8 cellular contexts compared by ENCODE assay signal in genomic region chr9:135085830-135086546, GRCh38. TPM values are rescaled to one million over a fixed set of nuclear protein-coding genes. Genes with fewer than 3 reads are reported as not detected.
A peak's percentile ranks its signal among the peaks of the same experiment; 100 is the strongest.
DNase-seq lines count a peak whose midpoint lies in the region; ATAC-seq, FAIRE-seq and TF ChIP-seq lines count a peak whose summit lies in the region.

No MANE protein-coding gene starts in this region.

- no peaks in the 10 kb centered on the region for H3K36me3 ChIP-seq in neural progenitor cell

- no peaks in the 10 kb centered on the region for H3K9me3 Mint-ChIP-seq in activated CD8-positive, alpha-beta T cell treated with anti-CD3 and anti-CD28 coated beads, Interleukin-2, amount 10 ng/mL, durations not matched to agents 7 days and 5 days (ENCODE audit: insufficient read depth)
- no peaks in the 10 kb centered on the region for H3K9me3 Mint-ChIP-seq in neural progenitor cell

- H3K27ac Mint-ChIP-seq in activated CD8-positive, alpha-beta T cell treated with anti-CD3 and anti-CD28 coated beads, Interleukin-2, amount 10 ng/mL, durations not matched to agents 7 days and 5 days, result no peak overlapping the region
- H3K27ac Mint-ChIP-seq in neural progenitor cell, result no peak overlapping the region

- H3K27me3 ChIP-seq in neural progenitor cell, result peaks cover 64% of the 10 kb centered on the region

- peaks cover 53% of the 10 kb centered on the region for H4K20me1 ChIP-seq in neural progenitor cell (ENCODE audit: low read depth)

- peak; percentile 57 for DNase-seq in activated CD4-positive, CD25-positive, alpha-beta regulatory T cell treated with anti-CD3 and anti-CD28 coated beads, Interleukin-2, amount 50 U/mL, for 72 hours
- DNase-seq in activated CD4-positive, CD25-positive, alpha-beta regulatory T cell (lab: John Stamatoyannopoulos, UW), result no peak
- peak; percentile 62 for DNase-seq in NCI-H2029 (lab: John Stamatoyannopoulos, UW)
- DNase-seq in activated CD8-positive, alpha-beta T cell treated with anti-CD3 and anti-CD28 coated beads, Interleukin-2, amount 10 ng/mL, durations not matched to agents 7 days and 5 days, result peak; percentile 56
- DNase-seq in foreskin fibroblast, result peak; percentile 56 to 79
- peak; percentile 92 for DNase-seq in neural progenitor cell (ENCODE audit: low spot score)
- peak; percentile 82 for DNase-seq in urothelium cell line (ENCODE audit: low spot score)

- POLR2A ChIA-PET in activated CD8-positive, alpha-beta T cell treated with anti-CD3 and anti-CD28 coated beads, Interleukin-2, amount 10 ng/mL, durations not matched to agents 7 days and 5 days (lab: Charles Lee), result no interaction called here

- no peaks in the 10 kb centered on the region for H3K79me2 ChIP-seq in neural progenitor cell (ENCODE audit: low read depth)

- peaks cover 5% of the 10 kb centered on the region for H3F3A ChIP-seq in neural progenitor cell (ENCODE audit: low read depth)

- CTCF ChIA-PET in activated CD8-positive, alpha-beta T cell treated with anti-CD3 and anti-CD28 coated beads, Interleukin-2, amount 10 ng/mL, durations not matched to agents 7 days and 5 days (lab: Charles Lee), result interaction anchor here (0.7 to 1.5 kb wide), 2 partner anchors 325 to 327 kb away, joined by 4 to 7 read pairs; no protein-coding TSS in a partner anchor

- no peak for ATAC-seq in activated CD8-positive, alpha-beta T cell treated with anti-CD3 and anti-CD28 coated beads, Interleukin-2, amount 10 ng/mL, durations not matched to agents 7 days and 5 days
- ATAC-seq in GM18858 (IDR thresholded peaks at IDR 0.05; ENCODE audit: unreplicated experiment), result no peak

- H3K9ac ChIP-seq in neural progenitor cell, result no peak overlapping the region

- H3K4me1 Mint-ChIP-seq in activated CD8-positive, alpha-beta T cell treated with anti-CD3 and anti-CD28 coated beads, Interleukin-2, amount 10 ng/mL, durations not matched to agents 7 days and 5 days (ENCODE audit: low read depth), result peaks cover 3% of the 10 kb centered on the region
- peaks cover 13% of the 10 kb centered on the region for H3K4me1 Mint-ChIP-seq in neural progenitor cell

- H3K4me2 ChIP-seq in neural progenitor cell, result peak overlapping the region; percentile 75

- H3K27me3 Mint-ChIP-seq in activated CD8-positive, alpha-beta T cell treated with anti-CD3 and anti-CD28 coated beads, Interleukin-2, amount 10 ng/mL, durations not matched to agents 7 days and 5 days (ENCODE audit: low read depth), result peaks cover 32% of the 10 kb centered on the region
- peaks cover 31% of the 10 kb centered on the region for H3K27me3 Mint-ChIP-seq in neural progenitor cell (ENCODE audit: insufficient read depth, low read depth)

- no peak overlapping the region for H2AFZ ChIP-seq in neural progenitor cell (replicated peaks)

- no peak overlapping the region for H3K27ac ChIP-seq in neural progenitor cell

- no peak overlapping the region for H3K4me3 Mint-ChIP-seq in activated CD8-positive, alpha-beta T cell treated with anti-CD3 and anti-CD28 coated beads, Interleukin-2, amount 10 ng/mL, durations not matched to agents 7 days and 5 days
- peak overlapping the region; percentile 77 for H3K4me3 Mint-ChIP-seq in neural progenitor cell

- peaks cover 5% of the 10 kb centered on the region for H3K4me1 ChIP-seq in neural progenitor cell

- no peaks in the 10 kb centered on the region for H3K9me3 ChIP-seq in neural progenitor cell (ENCODE audit: low read depth)

- TF ChIP-seq CTCF in foreskin fibroblast (IDR thresholded peaks at IDR 0.05; ENCODE audit: low read depth, low read length), result peak; percentile 94
- TF ChIP-seq CTCF in neural progenitor cell (IDR thresholded peaks at IDR 0.05), result peak; percentile 96

- peak overlapping the region; percentile 8 to 15 for H3K4me3 ChIP-seq in foreskin fibroblast (ENCODE audit: low read depth in 1 of 2, low read length in 2 of 2)
- H3K4me3 ChIP-seq in neural progenitor cell, result peak overlapping the region; percentile 15

- H3K36me3 Mint-ChIP-seq in activated CD8-positive, alpha-beta T cell treated with anti-CD3 and anti-CD28 coated beads, Interleukin-2, amount 10 ng/mL, durations not matched to agents 7 days and 5 days (ENCODE audit: low read depth), result no peaks in the 10 kb centered on the region
- no peaks in the 10 kb centered on the region for H3K36me3 Mint-ChIP-seq in neural progenitor cell

- FAIRE-seq in urothelium cell line (lab: Jason Lieb, UNC), result no peak

RNA-seq across cellular contexts. Expression of gene OLFM1, which starts 1.5 kb away (rescaled TPM):
- not detected for total RNA-seq in activated CD8-positive, alpha-beta T cell treated with anti-CD3 and anti-CD28 coated beads, Interleukin-2, amount 10 ng/mL, durations not matched to agents 7 days and 5 days
- total RNA-seq in neural progenitor cell (ENCODE audit: low replicate concordance), result 4.0 and 6.6 TPM in 2 replicates

Comparison
In these comparisons a context has a peak if more than half of its experiments do, and no peak if none do; other contexts are left out.
1. DNase-seq: peak in activated CD4-positive, CD25-positive, alpha-beta regulatory T cell treated with anti-CD3 and anti-CD28 coated beads, Interleukin-2, amount 50 U/mL, for 72 hours (single experiment), NCI-H2029 (single experiment), activated CD8-positive, alpha-beta T cell treated with anti-CD3 and anti-CD28 coated beads, Interleukin-2, amount 10 ng/mL, durations not matched to agents 7 days and 5 days (single experiment), foreskin fibroblast (2 of 2), neural progenitor cell (single experiment) and urothelium cell line (single experiment); none in activated CD4-positive, CD25-positive, alpha-beta regulatory T cell (0 of 4).